Comparison of ENCODE assay signal across 17 cellular contexts in genomic region chr13:43374621-43375020, GRCh38.
DNase-seq lines count a peak whose midpoint lies in the region; ATAC-seq and TF ChIP-seq lines count a peak whose summit lies in the region.
"Had no signal": no experiment of that assay in that cellular context is flagged by ENCODE, and none has a peak within 500 bp of the region (broad histone marks: within the 10 kb centered on the region; RNA-seq: fewer than 3 reads in every experiment).

No MANE protein-coding gene starts in this region.

- no peak for TF ChIP-seq CTCF in brain microvascular endothelial cell (IDR thresholded peaks at IDR 0.05; ENCODE audit: low read depth, low read length, missing control alignments)

- in situ Hi-C loops in brain microvascular endothelial cell (cut with HindIII; ENCODE audit: low pct_ligation_motif_present, low sequenced_read_pairs): no loop called here

- H3K4me1 Mint-ChIP-seq in activated T-helper 17 cell treated with anti-CD3 and anti-CD28 coated beads, Interleukin-2, amount 50 U/mL, for 72 hours: no peaks in the 10 kb centered on the region

- H3K27ac Mint-ChIP-seq in activated T-helper 17 cell treated with anti-CD3 and anti-CD28 coated beads, Interleukin-2, amount 50 U/mL, for 72 hours: no peak overlapping the region
- H3K27ac Mint-ChIP-seq: activated CD4-positive, alpha-beta T cell treated with anti-CD3 and anti-CD28 coated beads, Interleukin-2, amount 10 ng/mL, durations not matched to agents 24 days and 14 days; stimulated activated naive B cell treated with anti-CD40 and anti-IgM and Interleukin-4, amounts not matched to agents 10 μg/mL and 1 μg/mL and 100 μg/mL, for 72 hours had no signal

- no peak overlapping the region for H3K4me3 Mint-ChIP-seq in activated T-helper 17 cell treated with anti-CD3 and anti-CD28 coated beads, Interleukin-2, amount 50 U/mL, for 72 hours
- H3K4me3 Mint-ChIP-seq: activated CD4-positive, alpha-beta T cell treated with anti-CD3 and anti-CD28 coated beads, Interleukin-2, amount 10 ng/mL, durations not matched to agents 24 days and 14 days; stimulated activated naive B cell treated with anti-CD40 and anti-IgM and Interleukin-4, amounts not matched to agents 10 μg/mL and 1 μg/mL and 100 μg/mL, for 72 hours had no signal

- no peak overlapping the region for H3K4me3 ChIP-seq in brain microvascular endothelial cell (ENCODE audit: low read depth, low read length)
- H3K4me3 ChIP-seq: gastroesophageal sphincter, ovary had no signal

- DNase-seq in GM04503 (ENCODE audit: low read depth) (peak; percentile 54), NOMO-1 treated with DMSO at 0.1 percent for 48 hours (lab: John Stamatoyannopoulos, UW; ENCODE audit: unreplicated experiment) (peak; percentile 68), brain microvascular endothelial cell (peak; percentile 18), renal cortical epithelial cell (ENCODE audit: low read depth) (peak; percentile 17)
- DNase-seq: activated CD4-positive, alpha-beta T cell treated with anti-CD3 and anti-CD28 coated beads, Interleukin-2, amount 10 ng/mL, durations not matched to agents 24 days and 14 days; activated effector memory CD4-positive, alpha-beta T cell treated with anti-CD3 and anti-CD28 coated beads, Interleukin-2, amount 50 U/mL, for 16 hours; cerebellar nuclear complex; NCI-H1417 treated with DMSO at 0.1 percent for 48 hours; NCI-H748 treated with DMSO at 0.1 percent for 48 hours; ovary; stimulated activated CD4-positive, alpha-beta T cell treated with anti-CD3 and anti-CD28 coated beads, Interleukin-2, amount 100 ng/mL, for 24 hours; stimulated activated naive B cell treated with anti-CD40 and anti-IgM and Interleukin-4, amounts not matched to agents 10 μg/mL and 1 μg/mL and 100 μg/mL, for 72 hours had no signal

- H3K36me3 ChIP-seq in brain microvascular endothelial cell (replicated peaks): no peaks in the 10 kb centered on the region
- H3K36me3 ChIP-seq: gastroesophageal sphincter, ovary had no signal

- H3K36me3 Mint-ChIP-seq in activated T-helper 17 cell treated with anti-CD3 and anti-CD28 coated beads, Interleukin-2, amount 50 U/mL, for 72 hours (ENCODE audit: low read depth): no peaks in the 10 kb centered on the region

- H3K27ac ChIP-seq in brain microvascular endothelial cell: no peak overlapping the region
- H3K27ac ChIP-seq: HL-60, ovary had no signal

- no peak for ATAC-seq in activated T-helper 17 cell treated with anti-CD3 and anti-CD28 coated beads, Interleukin-2, amount 50 U/mL, for 72 hours (replicated peaks)
- no peak for ATAC-seq in HG02938 (IDR thresholded peaks at IDR 0.05; ENCODE audit: unreplicated experiment)
- ATAC-seq in HG02678 (IDR thresholded peaks at IDR 0.05; ENCODE audit: unreplicated experiment): no peak
- ATAC-seq: gastroesophageal sphincter; stimulated activated naive B cell treated with anti-CD40 and anti-IgM and Interleukin-4, amounts not matched to agents 10 μg/mL and 1 μg/mL and 100 μg/mL, for 72 hours had no signal

- peaks cover 14% of the 10 kb centered on the region for H3K9me3 Mint-ChIP-seq in activated T-helper 17 cell treated with anti-CD3 and anti-CD28 coated beads, Interleukin-2, amount 50 U/mL, for 72 hours

- no peaks in the 10 kb centered on the region for H3K27me3 ChIP-seq in brain microvascular endothelial cell (replicated peaks)
- H3K27me3 ChIP-seq: gastroesophageal sphincter, ovary had no signal

- H3K27me3 Mint-ChIP-seq in activated T-helper 17 cell treated with anti-CD3 and anti-CD28 coated beads, Interleukin-2, amount 50 U/mL, for 72 hours: peaks cover 26% of the 10 kb centered on the region
- H3K27me3 Mint-ChIP-seq: stimulated activated naive B cell treated with anti-CD40 and anti-IgM and Interleukin-4, amounts not matched to agents 10 μg/mL and 1 μg/mL and 100 μg/mL, for 72 hours had no signal

Comparison
In these comparisons a context has a peak if more than half of its experiments do, and no peak if none do; other contexts are left out.
1. DNase-seq: peak in every context shown above with its lines; median percentile 68 in NOMO-1 treated with DMSO at 0.1 percent for 48 hours; 54 in GM04503; 18 in brain microvascular endothelial cell; 17 in renal cortical epithelial cell.